ENCODE assay signal across 8 cellular contexts in the genomic region with DNA sequence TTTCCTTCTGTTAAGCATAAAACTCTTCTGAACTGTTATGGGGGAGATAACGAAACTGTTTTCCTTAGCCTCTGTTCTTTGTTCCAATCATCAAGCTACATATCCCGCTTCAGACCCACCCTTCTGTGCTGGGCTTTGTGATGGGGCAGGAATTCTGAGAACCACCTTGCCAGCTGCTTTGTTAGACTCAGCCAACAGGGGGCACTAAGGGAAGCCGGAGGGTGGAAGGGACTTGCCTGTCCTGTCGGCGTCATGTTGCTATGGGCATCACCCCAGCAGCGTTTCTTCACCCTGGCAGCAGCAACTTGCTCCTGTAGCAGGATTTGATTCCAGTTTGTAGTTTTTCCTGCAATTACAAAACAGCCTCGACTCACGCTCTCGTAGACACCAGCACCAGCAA.
DNase-seq lines count a peak whose midpoint lies in the region; ATAC-seq, FAIRE-seq and TF ChIP-seq lines count a peak whose summit lies in the region.

No MANE protein-coding gene starts in this region.

- H3K27ac ChIP-seq in DOHH2 (ENCODE audit: low read depth, low read length) (no peak overlapping the region), kidney (ENCODE audit: low read depth in 2 of 2, low read length in 2 of 2) (no peak overlapping the region), spleen (no peak overlapping the region), left ventricle myocardium inferior (replicated peaks) (no peak overlapping the region)

- TF ChIP-seq CTCF in DOHH2 (IDR thresholded peaks at IDR 0.05; ENCODE audit: low read depth, low read length, poor library complexity, severe bottlenecking): peak; percentile 51
- peak; percentile 15 for TF ChIP-seq CTCF in kidney (IDR thresholded peaks at IDR 0.05; ENCODE audit: borderline replicate concordance, extremely low read depth, insufficient read depth)
- peak in 1 of 11 experiments; percentile 12 for TF ChIP-seq CTCF in spleen (IDR thresholded peaks at IDR 0.05 in 8 of 11, conservative IDR thresholded peaks at IDR 0.05 in 3 of 11)
- TF ChIP-seq CTCF in left ventricle myocardium inferior (IDR thresholded peaks at IDR 0.05; ENCODE audit: borderline replicate concordance): no peak

- FAIRE-seq in kidney (lab: Jason Lieb, UNC): no peak

- POLR2A ChIA-PET in activated CD8-positive, alpha-beta T cell treated with anti-CD3 and anti-CD28 coated beads, Interleukin-2, amount 10 ng/mL, durations not matched to agents 7 days and 5 days (lab: Charles Lee): no interaction called here

- H3K4me1 ChIP-seq in DOHH2 (ENCODE audit: control insufficient read depth, low read length) (no peaks in the 10 kb centered on the region), kidney (ENCODE audit: control insufficient read depth in 1 of 2, insufficient read depth in 1 of 2, low read depth in 1 of 2, low read length in 2 of 2) (no peaks in the 10 kb centered on the region), spleen (no peaks in the 10 kb centered on the region), left ventricle myocardium inferior (no peaks in the 10 kb centered on the region)

- TF ChIP-seq POLR2A in spleen (IDR thresholded peaks at IDR 0.05): no peak

- no peak overlapping the region for H3K9ac ChIP-seq in kidney (ENCODE audit: low read length in 2 of 2)

- H3K27ac Mint-ChIP-seq in activated CD8-positive, alpha-beta T cell treated with anti-CD3 and anti-CD28 coated beads, Interleukin-2, amount 10 ng/mL, durations not matched to agents 7 days and 5 days: no peak overlapping the region

- no peaks in the 10 kb centered on the region for H3F3A ChIP-seq in DOHH2 (ENCODE audit: control insufficient read depth, insufficient read depth)

- H3K4me3 ChIP-seq in DOHH2 (ENCODE audit: low read length) (no peak overlapping the region), kidney (ENCODE audit: low read length in 2 of 2) (peak overlapping the region; percentile 22 to 31), spleen (no peak overlapping the region), left ventricle myocardium inferior (no peak overlapping the region)

- H3K79me2 ChIP-seq in DOHH2 (ENCODE audit: control insufficient read depth, low read length): no peaks in the 10 kb centered on the region

- H3K27me3 ChIP-seq in DOHH2 (ENCODE audit: control insufficient read depth, low read length): peaks cover 4% of the 10 kb centered on the region; the same call in 1 of the 2 replicates
- H3K27me3 ChIP-seq in spleen (replicated peaks in 1 of 7): peaks cover 0 to 3% (median 0%) of the 10 kb centered on the region in 7 donors
- peaks cover 40% of the 10 kb centered on the region for H3K27me3 ChIP-seq in left ventricle myocardium inferior (ENCODE audit: low read depth)

- H3K27me3 Mint-ChIP-seq in activated CD8-positive, alpha-beta T cell treated with anti-CD3 and anti-CD28 coated beads, Interleukin-2, amount 10 ng/mL, durations not matched to agents 7 days and 5 days (ENCODE audit: low read depth): no peaks in the 10 kb centered on the region

- no peaks in the 10 kb centered on the region for H3K4me1 Mint-ChIP-seq in activated CD8-positive, alpha-beta T cell treated with anti-CD3 and anti-CD28 coated beads, Interleukin-2, amount 10 ng/mL, durations not matched to agents 7 days and 5 days (ENCODE audit: low read depth)

- intact Hi-C loops in kidney (cut with DNase I): no loop called here
- intact Hi-C loops in spleen (cut with DNase I; ENCODE audit: low total_unique reads): no loop called here
- intact Hi-C loops in left ventricle myocardium inferior (cut with micrococcal nuclease): no loop called here

- peak; percentile 25 for DNase-seq in activated CD8-positive, alpha-beta T cell treated with anti-CD3 and anti-CD28 coated beads, Interleukin-2, amount 10 ng/mL, durations not matched to agents 7 days and 5 days
- no peak for DNase-seq in kidney
- no peak for DNase-seq in NCI-H1092 (lab: John Stamatoyannopoulos, UW)
- DNase-seq in spleen: no peak
- DNase-seq in left ventricle myocardium inferior: no peak

- H3K36me3 ChIP-seq in DOHH2 (ENCODE audit: control insufficient read depth, low read length) (no peaks in the 10 kb centered on the region), kidney (ENCODE audit: control insufficient read depth in 1 of 2, insufficient read depth in 2 of 2, low read length in 2 of 2) (no peaks in the 10 kb centered on the region), spleen (no peaks in the 10 kb centered on the region), left ventricle myocardium inferior (no peaks in the 10 kb centered on the region)

- CTCF ChIA-PET in activated CD8-positive, alpha-beta T cell treated with anti-CD3 and anti-CD28 coated beads, Interleukin-2, amount 10 ng/mL, durations not matched to agents 7 days and 5 days (lab: Charles Lee): no interaction called here

- no peaks in the 10 kb centered on the region for H4K20me1 ChIP-seq in DOHH2 (ENCODE audit: control insufficient read depth, insufficient read depth, low read depth, low read length)

- H3K9me2 ChIP-seq in DOHH2 (replicated peaks; ENCODE audit: control insufficient read depth, low read length): no peaks in the 10 kb centered on the region

- TF ChIP-seq RAD21 in Ishikawa (IDR thresholded peaks at IDR 0.05; ENCODE audit: low read depth): peak; percentile 46

- ATAC-seq in GM19372 (IDR thresholded peaks at IDR 0.05; ENCODE audit: low read depth, unreplicated experiment): peak; percentile 55
- ATAC-seq in activated CD8-positive, alpha-beta T cell treated with anti-CD3 and anti-CD28 coated beads, Interleukin-2, amount 10 ng/mL, durations not matched to agents 7 days and 5 days: peak; percentile 33

- TF ChIP-seq EP300 in Ishikawa (IDR thresholded peaks at IDR 0.05; ENCODE audit: borderline replicate concordance): no peak

- H3K9me3 ChIP-seq in DOHH2 (ENCODE audit: control insufficient read depth, insufficient read depth, low read length) (no peaks in the 10 kb centered on the region), kidney (ENCODE audit: control insufficient read depth in 1 of 2, low read length in 2 of 2) (no peaks in the 10 kb centered on the region), spleen (no peaks in the 10 kb centered on the region), left ventricle myocardium inferior (replicated peaks) (no peaks in the 10 kb centered on the region)

- no peak overlapping the region for H3K4me2 ChIP-seq in DOHH2 (ENCODE audit: low read length)

- H3K9me3 Mint-ChIP-seq in activated CD8-positive, alpha-beta T cell treated with anti-CD3 and anti-CD28 coated beads, Interleukin-2, amount 10 ng/mL, durations not matched to agents 7 days and 5 days (ENCODE audit: insufficient read depth): no peaks in the 10 kb centered on the region

- no peak overlapping the region for H3K4me3 Mint-ChIP-seq in activated CD8-positive, alpha-beta T cell treated with anti-CD3 and anti-CD28 coated beads, Interleukin-2, amount 10 ng/mL, durations not matched to agents 7 days and 5 days

- WGBS in spleen, 5 donors: 23 to 32% (median 29%) methylated on average over 9 of the region's 9 CpGs

- no peaks in the 10 kb centered on the region for H3K36me3 Mint-ChIP-seq in activated CD8-positive, alpha-beta T cell treated with anti-CD3 and anti-CD28 coated beads, Interleukin-2, amount 10 ng/mL, durations not matched to agents 7 days and 5 days (ENCODE audit: low read depth)

TF ChIP-seq in Ishikawa, 13 proteins besides CTCF, POLR2A, EP300 and RAD21:
- TF ChIP-seq TCF12 (IDR thresholded peaks at IDR 0.05; ENCODE audit: low read depth) (no peak), EGR1 (IDR thresholded peaks at IDR 0.05) (no peak), YY1 (IDR thresholded peaks at IDR 0.05; ENCODE audit: low read depth) (no peak), NFIC (IDR thresholded peaks at IDR 0.05) (no peak), TEAD4 (IDR thresholded peaks at IDR 0.05) (no peak), CEBPB (IDR thresholded peaks at IDR 0.05) (no peak), ZBTB7A (IDR thresholded peaks at IDR 0.05; ENCODE audit: low read depth) (no peak), FOXM1 (IDR thresholded peaks at IDR 0.05; ENCODE audit: borderline replicate concordance, low read depth) (no peak)
- TF ChIP-seq, protein P1, sequence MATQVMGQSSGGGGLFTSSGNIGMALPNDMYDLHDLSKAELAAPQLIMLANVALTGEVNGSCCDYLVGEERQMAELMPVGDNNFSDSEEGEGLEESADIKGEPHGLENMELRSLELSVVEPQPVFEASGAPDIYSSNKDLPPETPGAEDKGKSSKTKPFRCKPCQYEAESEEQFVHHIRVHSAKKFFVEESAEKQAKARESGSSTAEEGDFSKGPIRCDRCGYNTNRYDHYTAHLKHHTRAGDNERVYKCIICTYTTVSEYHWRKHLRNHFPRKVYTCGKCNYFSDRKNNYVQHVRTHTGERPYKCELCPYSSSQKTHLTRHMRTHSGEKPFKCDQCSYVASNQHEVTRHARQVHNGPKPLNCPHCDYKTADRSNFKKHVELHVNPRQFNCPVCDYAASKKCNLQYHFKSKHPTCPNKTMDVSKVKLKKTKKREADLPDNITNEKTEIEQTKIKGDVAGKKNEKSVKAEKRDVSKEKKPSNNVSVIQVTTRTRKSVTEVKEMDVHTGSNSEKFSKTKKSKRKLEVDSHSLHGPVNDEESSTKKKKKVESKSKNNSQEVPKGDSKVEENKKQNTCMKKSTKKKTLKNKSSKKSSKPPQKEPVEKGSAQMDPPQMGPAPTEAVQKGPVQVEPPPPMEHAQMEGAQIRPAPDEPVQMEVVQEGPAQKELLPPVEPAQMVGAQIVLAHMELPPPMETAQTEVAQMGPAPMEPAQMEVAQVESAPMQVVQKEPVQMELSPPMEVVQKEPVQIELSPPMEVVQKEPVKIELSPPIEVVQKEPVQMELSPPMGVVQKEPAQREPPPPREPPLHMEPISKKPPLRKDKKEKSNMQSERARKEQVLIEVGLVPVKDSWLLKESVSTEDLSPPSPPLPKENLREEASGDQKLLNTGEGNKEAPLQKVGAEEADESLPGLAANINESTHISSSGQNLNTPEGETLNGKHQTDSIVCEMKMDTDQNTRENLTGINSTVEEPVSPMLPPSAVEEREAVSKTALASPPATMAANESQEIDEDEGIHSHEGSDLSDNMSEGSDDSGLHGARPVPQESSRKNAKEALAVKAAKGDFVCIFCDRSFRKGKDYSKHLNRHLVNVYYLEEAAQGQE (IDR thresholded peaks at IDR 0.05; ENCODE audit: low read depth): no peak

Comparison
In these comparisons a context has a peak if more than half of its experiments do, and no peak if none do; other contexts are left out.
1. H3K4me3 ChIP-seq: peak in kidney (2 of 2); none in DOHH2 (single experiment), spleen (0 of 8) and left ventricle myocardium inferior (single experiment).